ENCODE assay signal across 1 cellular context in the genomic region with DNA sequence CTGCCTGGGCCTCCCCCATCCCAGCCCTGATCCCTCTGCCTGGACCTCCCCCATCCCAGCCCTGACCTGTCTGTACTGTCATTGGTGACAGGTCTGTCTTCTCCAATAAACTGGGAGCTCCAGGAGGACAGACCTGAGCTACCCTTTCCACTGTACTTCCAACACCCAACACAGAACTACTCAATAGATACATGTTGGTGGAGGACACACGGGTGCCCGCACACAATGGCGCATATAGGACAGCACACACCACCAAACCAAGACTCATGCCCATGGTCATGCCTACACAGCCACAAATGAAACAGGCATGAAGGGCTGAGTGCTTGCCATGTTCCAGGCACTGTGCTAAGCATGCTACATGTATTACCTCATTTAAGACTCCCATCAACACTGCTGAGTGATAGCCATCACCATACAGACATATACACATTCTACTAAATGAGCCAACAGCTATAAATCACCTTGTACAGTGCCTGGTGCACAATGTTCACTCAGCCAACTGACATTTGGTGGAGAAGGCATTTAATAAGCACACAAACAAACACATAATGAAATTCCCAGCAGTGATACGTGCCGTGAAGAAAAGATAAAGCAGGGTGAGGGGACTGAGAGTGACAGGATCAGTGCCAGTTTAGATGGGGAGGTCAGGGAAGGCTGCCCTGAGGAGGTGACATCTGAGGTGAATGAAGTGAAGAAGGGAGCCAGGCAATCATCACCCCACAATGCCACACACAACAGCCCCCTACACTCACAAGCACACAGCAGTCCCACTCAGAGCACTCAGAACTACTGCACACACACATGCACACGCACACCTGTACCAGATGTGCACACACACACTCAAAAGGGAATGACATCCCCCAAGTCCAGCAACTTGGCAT.
TF ChIP-seq lines count a peak whose summit lies in the region.

No MANE protein-coding gene starts in this region.

TF ChIP-seq in H1, 55 proteins besides CTCF, POLR2A, EP300 and RAD21:
- TF ChIP-seq SUZ12 (IDR thresholded peaks at IDR 0.05; ENCODE audit: low read length): peak; percentile 3; the same call in 1 of the 2 replicates
- no peak for TF ChIP-seq TCF12 (IDR thresholded peaks at IDR 0.05; ENCODE audit: low read depth, low read length)
